8 cellular contexts compared by ENCODE assay signal in the genomic region with DNA sequence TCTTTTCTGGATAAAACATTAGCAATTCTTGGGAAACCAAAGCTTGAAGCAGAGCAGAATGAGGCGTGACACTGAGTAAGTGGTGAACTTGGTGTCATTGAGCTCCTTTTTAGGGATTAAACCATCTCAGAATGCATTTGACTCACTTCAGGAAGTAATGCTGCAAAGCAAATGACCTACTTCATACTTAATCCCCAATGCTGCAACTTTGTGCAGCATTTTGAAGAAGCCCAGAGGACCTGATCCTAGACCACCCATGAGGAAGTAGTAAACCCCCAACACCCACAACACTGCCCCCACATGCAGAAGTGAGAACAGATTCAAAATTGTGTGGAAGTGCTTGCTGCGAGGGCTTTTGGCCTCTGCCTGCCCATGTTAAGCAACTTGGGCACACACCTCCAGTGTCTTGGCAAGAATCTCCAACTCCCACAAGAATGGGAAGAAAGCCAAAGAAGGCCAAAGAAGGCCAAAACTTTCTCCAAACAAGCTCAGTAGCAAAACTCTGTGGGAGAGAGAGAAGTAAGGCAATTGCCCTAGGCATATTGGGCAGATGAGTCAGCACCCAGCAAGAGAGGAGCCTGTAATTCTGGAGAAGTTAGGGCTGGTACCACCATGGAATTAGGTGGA.
DNase-seq lines count a peak whose midpoint lies in the region; ATAC-seq and TF ChIP-seq lines count a peak whose summit lies in the region.

No MANE protein-coding gene starts in this region.

- peak; percentile 79 for ATAC-seq in lower lobe of right lung

- no peaks in the 10 kb centered on the region for H3K9me3 ChIP-seq in lower lobe of right lung

- H3K36me3 ChIP-seq in lower lobe of right lung, result no peaks in the 10 kb centered on the region

- H3K4me3 ChIP-seq in HFF-Myc (replicated peaks; ENCODE audit: low read depth, low read length) (no peak overlapping the region), lower lobe of right lung (no peak overlapping the region)

- in situ Hi-C loops in ACHN (cut with HindIII; ENCODE audit: low pct_ligation_motif_present, low pct_unique_long_range_greater_than_20kb, low sequenced_read_pairs), result loop anchor here (25.0 kb wide), 2 partner anchors 457 to 757 kb away; no protein-coding TSS in a partner anchor

- intact Hi-C loops in lower lobe of right lung (cut with DNase I), result loop anchor here (2.0 kb wide), 1 partner anchor 453 kb away; no protein-coding TSS in a partner anchor

- H3K27ac ChIP-seq in lower lobe of right lung, result no peak overlapping the region

- no peaks in the 10 kb centered on the region for H3K27me3 ChIP-seq in lower lobe of right lung (ENCODE audit: low read depth)

- no peak for TF ChIP-seq CTCF in HFF-Myc (IDR thresholded peaks at IDR 0.05; ENCODE audit: low read depth, low read length, missing control alignments)
- no peak for TF ChIP-seq CTCF in lower lobe of right lung (IDR thresholded peaks at IDR 0.05)

- H3K4me1 ChIP-seq in lower lobe of right lung, result peaks cover 19% of the 10 kb centered on the region

- DNase-seq in ACHN (peak; percentile 54), HFF-Myc (ENCODE audit: extremely low read depth, low read depth) (peak; percentile 37), amniotic stem cell (lab: John Stamatoyannopoulos, UW) (peak; percentile 83), lower lobe of right lung (peak; percentile 55), NCI-H82 treated with DMSO at 0.1 percent for 48 hours (lab: John Stamatoyannopoulos, UW; ENCODE audit: unreplicated experiment) (no peak), activated gamma-delta T cell (lab: John Stamatoyannopoulos, UW) (no peak), NCI-H2081 treated with DMSO at 0.1 percent for 48 hours (lab: John Stamatoyannopoulos, UW) (no peak)
- DNase-seq in stimulated activated CD4-positive, alpha-beta T cell treated with anti-CD3 and anti-CD28 coated beads, Interleukin-4, amount 100 ng/mL, for 1 hour, result no peak

Comparison
In these comparisons a context has a peak if more than half of its experiments do, and no peak if none do; other contexts are left out.
1. DNase-seq: peak in ACHN (single experiment), HFF-Myc (single experiment), amniotic stem cell (single experiment) and lower lobe of right lung (single experiment); none in NCI-H82 treated with DMSO at 0.1 percent for 48 hours (single experiment), activated gamma-delta T cell (single experiment), NCI-H2081 treated with DMSO at 0.1 percent for 48 hours (single experiment) and stimulated activated CD4-positive, alpha-beta T cell treated with anti-CD3 and anti-CD28 coated beads, Interleukin-4, amount 100 ng/mL, for 1 hour (single experiment).